24 cellular contexts compared by ENCODE assay signal in the genomic region with DNA sequence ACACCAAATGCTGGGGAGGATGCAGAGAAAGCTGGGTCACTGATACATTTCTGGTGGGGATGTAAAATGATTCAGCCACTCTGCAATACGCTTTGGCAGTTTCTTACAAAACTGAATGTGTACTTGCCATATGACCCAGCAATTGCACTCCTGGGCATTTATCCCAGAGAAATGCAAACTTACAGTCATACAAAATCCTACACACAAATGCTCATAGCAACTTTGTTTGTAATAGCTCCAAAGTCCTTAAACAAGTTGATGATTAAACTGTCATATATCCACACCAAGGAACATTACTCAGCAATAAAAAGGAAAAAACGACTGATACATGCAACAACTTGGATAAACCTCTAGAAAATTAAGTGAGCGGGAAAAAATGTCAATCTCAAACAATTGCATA. TPM values are rescaled to one million over a fixed set of nuclear protein-coding genes. Genes with fewer than 3 reads are reported as not detected.
DNase-seq lines count a peak whose midpoint lies in the region; ATAC-seq, FAIRE-seq and TF ChIP-seq lines count a peak whose summit lies in the region.
"Had no signal": no experiment of that assay in that cellular context is flagged by ENCODE, and none has a peak within 500 bp of the region (broad histone marks: within the 10 kb centered on the region; RNA-seq: fewer than 3 reads in every experiment).

No MANE protein-coding gene starts in this region.

- H3F3A ChIP-seq in neural progenitor cell (ENCODE audit: low read depth) (no peaks in the 10 kb centered on the region), smooth muscle cell (ENCODE audit: low read depth) (no peaks in the 10 kb centered on the region)

- H3K4me2 ChIP-seq in neural progenitor cell (no peak overlapping the region), smooth muscle cell (no peak overlapping the region)
- H3K4me2 ChIP-seq: PC-9 had no signal

- H3K9me3 ChIP-seq in neural progenitor cell (ENCODE audit: low read depth) = no peaks in the 10 kb centered on the region
- H3K9me3 ChIP-seq in smooth muscle cell (replicated peaks; ENCODE audit: low read depth) = no peaks in the 10 kb centered on the region
- H3K9me3 ChIP-seq: left ventricle myocardium inferior, ovary, uterus had no signal

- DNase-seq in ELR (ENCODE audit: low read depth) (peak; percentile 55), WTC11 (ENCODE audit: low spot score) (no peak), fibroblast of mammary gland (ENCODE audit: low read depth) (peak; percentile 85), neural progenitor cell (ENCODE audit: low spot score) (no peak), NCI-H1436 (lab: John Stamatoyannopoulos, UW) (no peak), D721Med (ENCODE audit: insufficient read length, low spot score) (no peak), smooth muscle cell (lab: John Stamatoyannopoulos, UW; ENCODE audit: unreplicated experiment) (no peak)
- DNase-seq in effector CD8-positive, alpha-beta T cell (lab: John Stamatoyannopoulos, UW) = no peak
- DNase-seq: activated CD4-positive, alpha-beta T cell treated with anti-CD3 and anti-CD28 coated beads for 1 hour; AML-193; COR-L47; endodermal cell; GDM1; left ventricle myocardium inferior; NCI-H1417 treated with DMSO at 0.1 percent for 48 hours; NCI-H2171 treated with DMSO at 0.1 percent for 48 hours; NCI-H748 treated with DMSO at 0.1 percent for 48 hours; ovary; PC-9; stimulated activated CD4-positive, alpha-beta T cell treated with anti-CD3 and anti-CD28 coated beads, Interleukin-4, amount 100 ng/mL, for 1 hour; uterus had no signal

- H3K4me1 Mint-ChIP-seq in WTC11 (peaks cover 80% of the 10 kb centered on the region), neural progenitor cell (peaks cover 44% of the 10 kb centered on the region)
- H3K4me1 Mint-ChIP-seq: central memory CD8-positive, alpha-beta T cell had no signal

- H3K27me3 ChIP-seq in neural progenitor cell = no peaks in the 10 kb centered on the region
- H3K27me3 ChIP-seq in smooth muscle cell (ENCODE audit: low read depth) = no peaks in the 10 kb centered on the region
- H3K27me3 ChIP-seq: ovary, uterus had no signal

- H3K79me2 ChIP-seq in neural progenitor cell (ENCODE audit: low read depth) = peaks cover 93% of the 10 kb centered on the region
- H3K79me2 ChIP-seq in smooth muscle cell (ENCODE audit: low read depth) = peaks cover 39% of the 10 kb centered on the region

- no peak for FAIRE-seq in D721Med (lab: Jason Lieb, UNC)

- CTCF ChIA-PET in WTC11 (lab: Charles Lee) = no interaction called here

- H3K27ac ChIP-seq in neural progenitor cell (no peak overlapping the region), smooth muscle cell (ENCODE audit: low read depth) (no peak overlapping the region)
- H3K27ac ChIP-seq: left ventricle myocardium inferior, ovary, PC-9, uterus had no signal

- H3K4me3 ChIP-seq in fibroblast of mammary gland (ENCODE audit: control insufficient read depth, low read depth, low read length) (no peak overlapping the region), neural progenitor cell (no peak overlapping the region), smooth muscle cell (no peak overlapping the region)
- H3K4me3 ChIP-seq: left ventricle myocardium inferior, ovary, PC-9, uterus had no signal

- ATAC-seq in WTC11 = no peak

- no peaks in the 10 kb centered on the region for H3K36me3 Mint-ChIP-seq in WTC11
- peaks cover 25% of the 10 kb centered on the region for H3K36me3 Mint-ChIP-seq in neural progenitor cell

- H3K9me3 Mint-ChIP-seq in WTC11 = no peaks in the 10 kb centered on the region
- H3K9me3 Mint-ChIP-seq in neural progenitor cell = peaks cover 16% of the 10 kb centered on the region
- H3K9me3 Mint-ChIP-seq: activated T-helper 1 cell treated with anti-CD3 and anti-CD28 coated beads, Interleukin-12 subunit alpha, Interleukin-12 subunit beta, Interleukin-2, Interleukin-4 antibody, amounts not matched to agents 30 ng/mL and 10 ng/mL and 1 ng/mL, durations not matched to agents 14 hours and 24 hours and 36 hours; central memory CD8-positive, alpha-beta T cell; T-helper 2 cell treated with Interferon-gamma antibody and Interleukin-4, amounts not matched to agents 5 μg/mL and 100 μg/mL, for 36 hours had no signal

- POLR2A ChIA-PET in WTC11 (lab: Charles Lee) = no interaction called here

- H3K4me1 ChIP-seq in neural progenitor cell = peaks cover 35% of the 10 kb centered on the region
- peaks cover 3% of the 10 kb centered on the region for H3K4me1 ChIP-seq in smooth muscle cell (ENCODE audit: low read depth)
- H3K4me1 ChIP-seq: uterus had no signal

- peak overlapping the region; percentile 65 for H3K27ac Mint-ChIP-seq in WTC11
- no peak overlapping the region for H3K27ac Mint-ChIP-seq in neural progenitor cell
- H3K27ac Mint-ChIP-seq: activated T-helper 1 cell treated with anti-CD3 and anti-CD28 coated beads, Interleukin-12 subunit alpha, Interleukin-12 subunit beta, Interleukin-2, Interleukin-4 antibody, amounts not matched to agents 30 ng/mL and 10 ng/mL and 1 ng/mL, durations not matched to agents 14 hours and 24 hours and 36 hours; endodermal cell; T-helper 2 cell treated with Interferon-gamma antibody and Interleukin-4, amounts not matched to agents 5 μg/mL and 100 μg/mL, for 36 hours had no signal

- H3K27me3 Mint-ChIP-seq in WTC11 (ENCODE audit: low read depth) = no peaks in the 10 kb centered on the region
- H3K27me3 Mint-ChIP-seq in neural progenitor cell (ENCODE audit: insufficient read depth, low read depth) = no peaks in the 10 kb centered on the region
- H3K27me3 Mint-ChIP-seq: central memory CD8-positive, alpha-beta T cell had no signal

- H4K20me1 ChIP-seq in neural progenitor cell (ENCODE audit: low read depth) (no peaks in the 10 kb centered on the region), smooth muscle cell (ENCODE audit: low read depth) (no peaks in the 10 kb centered on the region)

- no peak overlapping the region for H3K4me3 Mint-ChIP-seq in WTC11
- H3K4me3 Mint-ChIP-seq in neural progenitor cell = peak overlapping the region; percentile 33
- H3K4me3 Mint-ChIP-seq: activated T-helper 1 cell treated with anti-CD3 and anti-CD28 coated beads, Interleukin-12 subunit alpha, Interleukin-12 subunit beta, Interleukin-2, Interleukin-4 antibody, amounts not matched to agents 30 ng/mL and 10 ng/mL and 1 ng/mL, durations not matched to agents 14 hours and 24 hours and 36 hours; central memory CD8-positive, alpha-beta T cell; endodermal cell; T-helper 2 cell treated with Interferon-gamma antibody and Interleukin-4, amounts not matched to agents 5 μg/mL and 100 μg/mL, for 36 hours had no signal

- no peaks in the 10 kb centered on the region for H3K36me3 ChIP-seq in neural progenitor cell
- H3K36me3 ChIP-seq in smooth muscle cell (ENCODE audit: low read depth) = no peaks in the 10 kb centered on the region
- H3K36me3 ChIP-seq: left ventricle myocardium inferior, ovary, uterus had no signal

- TF ChIP-seq CTCF in WTC11 (IDR thresholded peaks at IDR 0.05) = no peak
- TF ChIP-seq CTCF in fibroblast of mammary gland (conservative IDR thresholded peaks at IDR 0.05; ENCODE audit: control insufficient read depth, insufficient read depth, low read depth, low read length) = no peak
- no peak for TF ChIP-seq CTCF in neural progenitor cell (IDR thresholded peaks at IDR 0.05)
- no peak for TF ChIP-seq CTCF in D721Med (IDR thresholded peaks at IDR 0.05; ENCODE audit: insufficient read depth, missing control alignments)
- TF ChIP-seq CTCF in smooth muscle cell (IDR thresholded peaks at IDR 0.05; ENCODE audit: borderline replicate concordance, insufficient read depth, poor library complexity, severe bottlenecking) = no peak

- no peak overlapping the region for H2AFZ ChIP-seq in neural progenitor cell (replicated peaks)
- H2AFZ ChIP-seq in smooth muscle cell (ENCODE audit: low read depth) = no peak overlapping the region
- H2AFZ ChIP-seq: PC-9 had no signal

- 68% methylated on average over 3 of the region's 3 CpGs for WGBS in smooth muscle cell (ENCODE audit: low lambda C conversion rate)

- H3K9ac ChIP-seq in neural progenitor cell = no peak overlapping the region
- no peak overlapping the region for H3K9ac ChIP-seq in smooth muscle cell (ENCODE audit: low read depth)

TF ChIP-seq in WTC11, 78 proteins besides CTCF, POLR2A, EP300 and RAD21 (continues in another document):
- no peak for TF ChIP-seq GTF2I (CRISPR knock-in tag; conservative IDR thresholded peaks at IDR 0.05)
- TF ChIP-seq, protein P1, sequence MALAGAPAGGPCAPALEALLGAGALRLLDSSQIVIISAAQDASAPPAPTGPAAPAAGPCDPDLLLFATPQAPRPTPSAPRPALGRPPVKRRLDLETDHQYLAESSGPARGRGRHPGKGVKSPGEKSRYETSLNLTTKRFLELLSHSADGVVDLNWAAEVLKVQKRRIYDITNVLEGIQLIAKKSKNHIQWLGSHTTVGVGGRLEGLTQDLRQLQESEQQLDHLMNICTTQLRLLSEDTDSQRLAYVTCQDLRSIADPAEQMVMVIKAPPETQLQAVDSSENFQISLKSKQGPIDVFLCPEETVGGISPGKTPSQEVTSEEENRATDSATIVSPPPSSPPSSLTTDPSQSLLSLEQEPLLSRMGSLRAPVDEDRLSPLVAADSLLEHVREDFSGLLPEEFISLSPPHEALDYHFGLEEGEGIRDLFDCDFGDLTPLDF (CRISPR knock-in tag; IDR thresholded peaks at IDR 0.05) = no peak

RNA-seq across cellular contexts. Expression of a gene that starts 12.3 kb away (rescaled TPM):
- 40.1 to 52.2 TPM (median 45.4 TPM) in 3 replicates for total RNA-seq in WTC11 (2021)
- 22.8 and 29.5 TPM in 2 replicates for total RNA-seq in neural progenitor cell (ENCODE audit: low replicate concordance)
- 41.1 and 45.2 TPM in 2 replicates for total RNA-seq in smooth muscle cell
- 22.6 and 46.6 TPM in 2 replicates for polyA plus RNA-seq in smooth muscle cell
- total RNA-seq: activated T-helper 1 cell treated with anti-CD3 and anti-CD28 coated beads, Interleukin-12 subunit alpha, Interleukin-12 subunit beta, Interleukin-2, Interleukin-4 antibody, amounts not matched to agents 30 ng/mL and 10 ng/mL and 1 ng/mL, durations not matched to agents 14 hours and 24 hours and 36 hours had no signal

Comparison
In these comparisons a context has a peak if more than half of its experiments do, and no peak if none do; other contexts are left out.
1. DNase-seq: peak in ELR (single experiment) and fibroblast of mammary gland (single experiment); none in WTC11 (single experiment), neural progenitor cell (single experiment), NCI-H1436 (single experiment), effector CD8-positive, alpha-beta T cell (single experiment), D721Med (single experiment) and smooth muscle cell (single experiment).